Comparison of ENCODE assay signal across 9 cellular contexts in genomic region chr17:80030730-80031410, GRCh38. TPM values are rescaled to one million over a fixed set of nuclear protein-coding genes. Genes with fewer than 3 reads are reported as not detected.
DNase-seq lines count a peak whose midpoint lies in the region; ATAC-seq and TF ChIP-seq lines count a peak whose summit lies in the region.
"Had no signal": no experiment of that assay in that cellular context is flagged by ENCODE, and none has a peak within 500 bp of the region (broad histone marks: within the 10 kb centered on the region; RNA-seq: fewer than 3 reads in every experiment).

No MANE protein-coding gene starts in this region.

- CTCF ChIA-PET in RWPE1 (lab: Yijun Ruan, JAX) = interaction anchor here (0.6 to 3.2 kb wide), 4 partner anchors 23 to 373 kb away, joined by 3 to 10 read pairs (median 3); no protein-coding TSS in a partner anchor

- H3K36me3 ChIP-seq in left lung = no peaks in the 10 kb centered on the region
- no peaks in the 10 kb centered on the region for H3K36me3 ChIP-seq in upper lobe of left lung

- no peaks in the 10 kb centered on the region for H3K9me3 Mint-ChIP-seq in nephron progenitor cell

- no peaks in the 10 kb centered on the region for H3K27me3 Mint-ChIP-seq in nephron progenitor cell (ENCODE audit: low read depth, poor library complexity)

- intact Hi-C loops in left lung (cut with DNase I) = no loop called here

- POLR2A ChIA-PET in RWPE1 (lab: Yijun Ruan, JAX; ENCODE audit: low non-redundant PET) = no interaction called here

- 76 to 87% methylated on average over 15 to 22 of the region's 25 CpGs for WGBS in upper lobe of left lung, 2 donors

- ATAC-seq in left lung (peak; percentile 76), upper lobe of left lung (ENCODE audit: low FRiP score in 2 of 2) (peak in 1 of 2 donors; percentile 52), HG03354 (IDR thresholded peaks at IDR 0.05; ENCODE audit: poor library complexity, severe bottlenecking, unreplicated experiment) (no peak)

- TF ChIP-seq CTCF in RWPE1 (conservative IDR thresholded peaks at IDR 0.05; ENCODE audit: low read depth) = no peak
- no peak for TF ChIP-seq CTCF in left lung (IDR thresholded peaks at IDR 0.05)
- peak in 2 of 6 experiments; percentile 12 to 41 for TF ChIP-seq CTCF in upper lobe of left lung (IDR thresholded peaks at IDR 0.05)
- no peak for TF ChIP-seq CTCF in nephron progenitor cell (IDR thresholded peaks at IDR 0.05)

- H3K9me3 ChIP-seq in left lung (no peaks in the 10 kb centered on the region), upper lobe of left lung (no peaks in the 10 kb centered on the region)

- TF ChIP-seq POLR2A in upper lobe of left lung (IDR thresholded peaks at IDR 0.05) = no peak

- DNase-seq in NCI-H146 (lab: John Stamatoyannopoulos, UW) = peak; percentile 33
- DNase-seq in NCI-H146 treated with DMSO at 0.1 percent for 48 hours (lab: John Stamatoyannopoulos, UW; ENCODE audit: unreplicated experiment) = no peak
- DNase-seq in RWPE1 (ENCODE audit: low spot score) = no peak
- peak in 1 of 2 donors; percentile 69 for DNase-seq in left lung
- DNase-seq in upper lobe of left lung = peak; percentile 68 to 83
- no peak for DNase-seq in NCI-H1436 treated with DMSO at 0.1 percent for 48 hours (lab: John Stamatoyannopoulos, UW)
- DNase-seq in nephron progenitor cell = no peak
- DNase-seq: amniotic stem cell had no signal

- H3K27me3 ChIP-seq in left lung (peaks cover 0 to 10% of the 10 kb centered on the region in 2 donors), upper lobe of left lung (no peaks in the 10 kb centered on the region)

- H3K4me3 Mint-ChIP-seq in nephron progenitor cell = no peak overlapping the region

- H3K4me1 Mint-ChIP-seq in nephron progenitor cell = peaks cover 72% of the 10 kb centered on the region

- H3K36me3 Mint-ChIP-seq in nephron progenitor cell (ENCODE audit: low read depth) = peaks cover 22% of the 10 kb centered on the region

- H3K4me1 ChIP-seq in left lung (peaks cover 14 to 60% of the 10 kb centered on the region in 2 donors), upper lobe of left lung (peaks cover 24 to 54% (median 43%) of the 10 kb centered on the region in 4 donors)

- H3K27ac ChIP-seq in RWPE1 (peak overlapping the region; percentile 9; the same call in 1 of the 2 replicates), left lung (peak overlapping the region in 1 of 2 donors; percentile 62), upper lobe of left lung (peak overlapping the region in 2 of 4 donors; percentile 64 to 71)

- H3K27ac Mint-ChIP-seq in nephron progenitor cell = no peak overlapping the region

- no peak for TF ChIP-seq EP300 in upper lobe of left lung (IDR thresholded peaks at IDR 0.05)

- H3K4me3 ChIP-seq in left lung (no peak overlapping the region), upper lobe of left lung (no peak overlapping the region)

RNA-seq across cellular contexts. Expression of gene TBC1D16, which starts 4.8 kb away (rescaled TPM):
- 10 to 100 TPM; 28.6 to 49.1 TPM for total RNA-seq in left lung
- 10 to 100 TPM; 15.6 to 60.8 (median 24.1) TPM for total RNA-seq in upper lobe of left lung

RNA-seq across cellular contexts. Expression of gene CCDC40, which starts 5.6 kb away (rescaled TPM):
- total RNA-seq in left lung = 1 to 10 TPM; 8.0 to 8.4 TPM
- total RNA-seq in upper lobe of left lung = 10 to 100 TPM in 5 of 6 donors, 1 to 10 TPM in 1; 4.1 to 96.4 (median 24.2) TPM

Comparison
In these comparisons a context has a peak if more than half of its experiments do, and no peak if none do; other contexts are left out.
1. DNase-seq: peak in NCI-H146 (single experiment) and upper lobe of left lung (2 of 2); none in NCI-H146 treated with DMSO at 0.1 percent for 48 hours (single experiment), RWPE1 (single experiment), NCI-H1436 treated with DMSO at 0.1 percent for 48 hours (single experiment) and nephron progenitor cell (single experiment).